Comparison of ENCODE assay signal across 14 cellular contexts in genomic region chr9:127399736-127400269, GRCh38. TPM values are rescaled to one million over a fixed set of nuclear protein-coding genes. Genes with fewer than 3 reads are reported as not detected.
DNase-seq lines count a peak whose midpoint lies in the region; TF ChIP-seq lines count a peak whose summit lies in the region.
"Had no signal": no experiment of that assay in that cellular context is flagged by ENCODE, and none has a peak within 500 bp of the region (broad histone marks: within the 10 kb centered on the region; RNA-seq: fewer than 3 reads in every experiment).

No MANE protein-coding gene starts in this region.

- H3K27ac ChIP-seq in RWPE1 = peak overlapping the region; percentile 84
- no peak overlapping the region for H3K27ac ChIP-seq in hepatocyte
- H3K27ac ChIP-seq in neural progenitor cell = no peak overlapping the region
- H3K27ac ChIP-seq: HL-60 had no signal

- H3K36me3 ChIP-seq in Caco-2 (ENCODE audit: control insufficient read depth, insufficient read depth, low read length) = peaks cover 2% of the 10 kb centered on the region
- no peaks in the 10 kb centered on the region for H3K36me3 ChIP-seq in hepatocyte (replicated peaks; ENCODE audit: insufficient read depth, low read depth)
- H3K36me3 ChIP-seq in neural progenitor cell = no peaks in the 10 kb centered on the region

- peak in 1 of 2 experiments; percentile 22 for DNase-seq in Caco-2
- no peak for DNase-seq in RWPE1 (ENCODE audit: low spot score)
- DNase-seq in hepatocyte (ENCODE audit: low spot score) = no peak
- DNase-seq in neural progenitor cell (ENCODE audit: low spot score) = no peak
- no peak for DNase-seq in T-helper 2 cell treated with Interferon-gamma antibody and Interleukin-4, amounts not matched to agents 5 μg/mL and 100 μg/mL, for 36 hours (ENCODE audit: low spot score)
- DNase-seq in T-helper 2 cell = no peak
- no peak for DNase-seq in midbrain (lab: John Stamatoyannopoulos, UW)
- DNase-seq: C1 segment of cervical spinal cord; CD4-positive, alpha-beta T cell; DMS153; DMS79 treated with DMSO at 0.1 percent for 48 hours; EL had no signal

- H3K27ac Mint-ChIP-seq in Caco-2 (ENCODE audit: unreplicated experiment) (peak overlapping the region; percentile 45), neural progenitor cell (no peak overlapping the region)
- H3K27ac Mint-ChIP-seq in T-helper 2 cell treated with Interferon-gamma antibody and Interleukin-4, amounts not matched to agents 5 μg/mL and 100 μg/mL, for 36 hours = no peak overlapping the region
- H3K27ac Mint-ChIP-seq: B cell; CD4-positive, alpha-beta T cell had no signal

- CTCF ChIA-PET in Caco-2 (lab: Charles Lee) = no interaction called here
- CTCF ChIA-PET in RWPE1 (lab: Yijun Ruan, JAX) = interaction anchor here (0.6 to 1.5 kb wide), 4 partner anchors 12 to 717 kb away, joined by 3 to 10 read pairs (median 5); no protein-coding TSS in a partner anchor

- H3K9me3 ChIP-seq in Caco-2 (no peaks in the 10 kb centered on the region), hepatocyte (ENCODE audit: low read depth) (no peaks in the 10 kb centered on the region), neural progenitor cell (ENCODE audit: low read depth) (no peaks in the 10 kb centered on the region)

- H3K4me3 ChIP-seq in Caco-2 (ENCODE audit: low read depth, low read length) = no peak overlapping the region
- H3K4me3 ChIP-seq in hepatocyte = no peak overlapping the region
- H3K4me3 ChIP-seq in neural progenitor cell = no peak overlapping the region

- BruUV-seq in Caco-2 (replicated peaks; lab: Mats Ljungman, UMichigan) = no TSS peak

- H3K4me2 ChIP-seq in hepatocyte (peak overlapping the region; percentile 90), neural progenitor cell (no peak overlapping the region)

- H3K79me2 ChIP-seq in hepatocyte = peaks cover 43% of the 10 kb centered on the region
- H3K79me2 ChIP-seq in neural progenitor cell (ENCODE audit: low read depth) = peaks cover 17% of the 10 kb centered on the region

- H4K20me1 ChIP-seq in hepatocyte (ENCODE audit: insufficient read depth, poor library complexity, severe bottlenecking) (peaks cover 22% of the 10 kb centered on the region), neural progenitor cell (ENCODE audit: low read depth) (peaks cover 28% of the 10 kb centered on the region)

- intact Hi-C loops in Caco-2 (cut with micrococcal nuclease; ENCODE audit: unreplicated experiment) = loop anchor here (5.0 to 10.0 kb wide), 5 partner anchors 93 to 458 kb away; no protein-coding TSS in a partner anchor

- H3K27me3 ChIP-seq in Caco-2 (replicated peaks; ENCODE audit: control insufficient read depth, insufficient read depth, low read length) (no peaks in the 10 kb centered on the region), hepatocyte (no peaks in the 10 kb centered on the region), neural progenitor cell (peaks cover 14% of the 10 kb centered on the region)

- POLR2A ChIA-PET in Caco-2 (lab: Charles Lee) (interaction anchor here (0.5 kb wide), 1 partner anchor 38 kb away, joined by 3 read pairs; no protein-coding TSS in a partner anchor), RWPE1 (lab: Yijun Ruan, JAX; ENCODE audit: low non-redundant PET) (no interaction called here)

- H3F3A ChIP-seq in neural progenitor cell (ENCODE audit: low read depth) = peaks cover 6% of the 10 kb centered on the region

- H3K9me3 Mint-ChIP-seq in Caco-2 (ENCODE audit: unreplicated experiment) (no peaks in the 10 kb centered on the region), neural progenitor cell (no peaks in the 10 kb centered on the region)
- no peaks in the 10 kb centered on the region for H3K9me3 Mint-ChIP-seq in T-helper 2 cell treated with Interferon-gamma antibody and Interleukin-4, amounts not matched to agents 5 μg/mL and 100 μg/mL, for 36 hours
- H3K9me3 Mint-ChIP-seq: CD4-positive, alpha-beta T cell had no signal

- H3K9me2 ChIP-seq in hepatocyte (replicated peaks; ENCODE audit: insufficient read depth) = no peaks in the 10 kb centered on the region

- TF ChIP-seq CTCF in Caco-2 (IDR thresholded peaks at IDR 0.05; ENCODE audit: insufficient read depth in 1 of 2, low read depth in 1 of 2, low read length in 1 of 2, severe bottlenecking in 1 of 2, unreplicated experiment in 1 of 2) = no peak
- no peak for TF ChIP-seq CTCF in RWPE1 (conservative IDR thresholded peaks at IDR 0.05; ENCODE audit: low read depth)
- TF ChIP-seq CTCF in hepatocyte (IDR thresholded peaks at IDR 0.05; ENCODE audit: poor library complexity) = no peak
- no peak for TF ChIP-seq CTCF in neural progenitor cell (IDR thresholded peaks at IDR 0.05)

- no peaks in the 10 kb centered on the region for H3K4me1 Mint-ChIP-seq in Caco-2 (ENCODE audit: low read depth, unreplicated experiment)
- H3K4me1 Mint-ChIP-seq in neural progenitor cell = peaks cover 10% of the 10 kb centered on the region
- H3K4me1 Mint-ChIP-seq in T-helper 2 cell treated with Interferon-gamma antibody and Interleukin-4, amounts not matched to agents 5 μg/mL and 100 μg/mL, for 36 hours (ENCODE audit: low read depth) = peaks cover 15% of the 10 kb centered on the region

- H3K4me1 ChIP-seq in Caco-2 (peaks cover 18% of the 10 kb centered on the region), hepatocyte (ENCODE audit: insufficient read depth) (peaks cover 10% of the 10 kb centered on the region), neural progenitor cell (peaks cover 7% of the 10 kb centered on the region)

- H2AFZ ChIP-seq in hepatocyte (no peak overlapping the region), neural progenitor cell (replicated peaks) (no peak overlapping the region)

- 99% methylated on average over 14 of the region's 14 CpGs for WGBS in hepatocyte (ENCODE audit: low lambda C conversion rate, missing lambda C conversion rate)

- no peak overlapping the region for H3K9ac ChIP-seq in neural progenitor cell

- peaks cover 62% of the 10 kb centered on the region for H3K36me3 Mint-ChIP-seq in Caco-2 (ENCODE audit: insufficient read depth, unreplicated experiment)
- H3K36me3 Mint-ChIP-seq in neural progenitor cell = no peaks in the 10 kb centered on the region
- no peaks in the 10 kb centered on the region for H3K36me3 Mint-ChIP-seq in T-helper 2 cell treated with Interferon-gamma antibody and Interleukin-4, amounts not matched to agents 5 μg/mL and 100 μg/mL, for 36 hours (ENCODE audit: low read depth)

- peak overlapping the region; percentile 44 for H3K4me3 Mint-ChIP-seq in Caco-2 (ENCODE audit: unreplicated experiment)
- H3K4me3 Mint-ChIP-seq in neural progenitor cell = peak overlapping the region; percentile 63
- no peak overlapping the region for H3K4me3 Mint-ChIP-seq in T-helper 2 cell treated with Interferon-gamma antibody and Interleukin-4, amounts not matched to agents 5 μg/mL and 100 μg/mL, for 36 hours
- H3K4me3 Mint-ChIP-seq: CD4-positive, alpha-beta T cell had no signal

- H3K27me3 Mint-ChIP-seq in Caco-2 (ENCODE audit: insufficient read depth, unreplicated experiment) (no peaks in the 10 kb centered on the region), neural progenitor cell (ENCODE audit: insufficient read depth, low read depth) (no peaks in the 10 kb centered on the region)
- H3K27me3 Mint-ChIP-seq in T-helper 2 cell treated with Interferon-gamma antibody and Interleukin-4, amounts not matched to agents 5 μg/mL and 100 μg/mL, for 36 hours (ENCODE audit: low read depth) = peaks cover 25% of the 10 kb centered on the region
- H3K27me3 Mint-ChIP-seq: B cell had no signal

RNA-seq across cellular contexts. Expression of gene SLC2A8, which starts 2.8 kb away (rescaled TPM):
- total RNA-seq in Caco-2 (2022) (141 and 144 TPM in 2 replicates), hepatocyte (91.7 and 99.7 TPM in 2 replicates), neural progenitor cell (ENCODE audit: low replicate concordance) (9.4 and 22.8 TPM in 2 replicates)
- polyA plus RNA-seq in hepatocyte = 138 and 145 TPM in 2 replicates

RNA-seq across cellular contexts. Expression of gene ZNF79, which starts 24.4 kb away (rescaled TPM):
- total RNA-seq in Caco-2 (2022) (9.2 and 9.3 TPM in 2 replicates), hepatocyte (8.3 and 9.0 TPM in 2 replicates), neural progenitor cell (ENCODE audit: low replicate concordance) (6.7 and 7.3 TPM in 2 replicates)
- polyA plus RNA-seq in hepatocyte = 3.8 and 6.0 TPM in 2 replicates

RNA-seq across cellular contexts. Expression of gene RPL12, which starts 51.4 kb away (rescaled TPM):
- total RNA-seq in Caco-2 (2022) (1,592 and 1,641 TPM in 2 replicates), hepatocyte (1,720 and 2,202 TPM in 2 replicates), neural progenitor cell (ENCODE audit: low replicate concordance) (2,064 and 2,640 TPM in 2 replicates)
- polyA plus RNA-seq in hepatocyte = 392 and 417 TPM in 2 replicates

RNA-seq across cellular contexts. Expression of gene LRSAM1, which starts 51.5 kb away (rescaled TPM):
- 25.8 and 26.2 TPM in 2 replicates for total RNA-seq in Caco-2 (2022)
- total RNA-seq in hepatocyte = 6.8 and 10.7 TPM in 2 replicates
- 19.4 and 22.1 TPM in 2 replicates for polyA plus RNA-seq in hepatocyte
- total RNA-seq in neural progenitor cell (ENCODE audit: low replicate concordance) = 6.7 and 14.2 TPM in 2 replicates
